In the genomic region with DNA sequence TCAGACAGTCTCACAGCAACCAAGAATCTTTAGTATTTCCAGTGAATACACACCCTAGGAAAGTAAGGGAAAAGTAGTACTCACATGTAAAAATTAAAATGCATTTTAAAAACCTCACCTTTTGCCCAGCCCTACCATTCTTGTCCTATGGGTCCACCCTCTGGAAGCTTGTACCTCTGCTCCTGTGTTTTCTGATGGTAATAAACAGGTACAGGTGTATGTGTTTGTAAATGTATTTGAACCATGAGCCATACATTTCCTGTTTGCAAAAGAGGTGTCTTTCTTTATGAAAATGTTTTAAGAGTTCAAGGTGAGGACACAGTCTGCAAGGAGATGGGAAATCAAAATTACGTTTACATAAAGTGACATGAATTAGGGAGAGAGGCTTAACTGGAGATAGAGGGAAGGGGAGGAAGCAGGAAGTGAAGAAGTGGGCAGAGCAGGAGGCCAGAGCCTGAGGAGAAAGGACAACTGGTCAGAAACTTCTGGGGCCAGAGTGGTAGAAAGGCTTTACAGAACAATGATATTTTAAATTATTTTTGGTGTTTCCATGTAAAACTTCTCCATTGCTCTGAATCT, we compare ENCODE assay signal across 29 cellular contexts.
"Had no signal": no experiment of that assay in that cellular context is flagged by ENCODE, and none has a peak within 500 bp of the region (broad histone marks: within the 10 kb centered on the region; RNA-seq: fewer than 3 reads in every experiment).

No MANE protein-coding gene starts in this region.

- H3K27me3 Mint-ChIP-seq: activated CD4-positive, alpha-beta memory T cell treated with anti-CD3 and anti-CD28 coated beads, Interleukin-2, amount 10 ng/mL, durations not matched to agents 7 days and 5 days; naive B cell; stimulated activated naive CD8-positive, alpha-beta T cell treated with anti-CD3 and anti-CD28 coated beads, Interleukin-15, Interleukin-2, amounts not matched to agents 100 ng/mL and 50 ng/mL, for 24 hours; type B pancreatic cell had no signal

- H3K27ac Mint-ChIP-seq: activated CD4-positive, alpha-beta memory T cell treated with anti-CD3 and anti-CD28 coated beads, Interleukin-2, amount 10 ng/mL, durations not matched to agents 7 days and 5 days; activated CD4-positive, alpha-beta T cell treated with anti-CD3 and anti-CD28 coated beads, Interleukin-2, amount 10 ng/mL, durations not matched to agents 7 days and 5 days; activated naive CD8-positive, alpha-beta T cell; stimulated activated effector memory CD8-positive, alpha-beta T cell treated with anti-CD3 and anti-CD28 coated beads, Interleukin-12 subunit alpha, Interleukin-12 subunit beta, amount 100 ng/mL, for 72 hours; stimulated activated naive CD8-positive, alpha-beta T cell treated with anti-CD3 and anti-CD28 coated beads, Interleukin-15, Interleukin-2, amounts not matched to agents 100 ng/mL and 50 ng/mL, for 24 hours; T-helper 1 cell treated with Interleukin-12 subunit alpha and Interleukin-12 subunit beta and Interleukin-4 antibody, amounts not matched to agents 30 μg/mL and 1 μg/mL, for 36 hours; type B pancreatic cell had no signal

- H3K9ac ChIP-seq: parathyroid adenoma had no signal

- H3K4me3 Mint-ChIP-seq: activated CD4-positive, alpha-beta memory T cell treated with anti-CD3 and anti-CD28 coated beads, Interleukin-2, amount 10 ng/mL, durations not matched to agents 7 days and 5 days; activated CD4-positive, alpha-beta T cell treated with anti-CD3 and anti-CD28 coated beads, Interleukin-2, amount 10 ng/mL, durations not matched to agents 7 days and 5 days; activated naive CD8-positive, alpha-beta T cell; activated T-cell treated with anti-CD3 and anti-CD28 coated beads, Interleukin-2, amount 50 U/mL, for 4 hours; naive B cell; stimulated activated effector memory CD8-positive, alpha-beta T cell treated with anti-CD3 and anti-CD28 coated beads, Interleukin-12 subunit alpha, Interleukin-12 subunit beta, amount 100 ng/mL, for 72 hours; stimulated activated naive CD8-positive, alpha-beta T cell treated with anti-CD3 and anti-CD28 coated beads, Interleukin-15, Interleukin-2, amounts not matched to agents 100 ng/mL and 50 ng/mL, for 24 hours; T-helper 1 cell treated with Interleukin-12 subunit alpha and Interleukin-12 subunit beta and Interleukin-4 antibody, amounts not matched to agents 30 μg/mL and 1 μg/mL, for 36 hours; type B pancreatic cell had no signal

- H3K4me3 ChIP-seq: ascending aorta, cardiac muscle cell, left ventricle myocardium inferior, lung, psoas muscle, sigmoid colon, thoracic aorta, vagina had no signal

- H3K9me3 ChIP-seq: ascending aorta, left ventricle myocardium inferior, psoas muscle, sigmoid colon, thoracic aorta, vagina had no signal

- H3K36me3 Mint-ChIP-seq: brain; naive B cell; stimulated activated effector memory CD8-positive, alpha-beta T cell treated with anti-CD3 and anti-CD28 coated beads, Interleukin-12 subunit alpha, Interleukin-12 subunit beta, amount 100 ng/mL, for 72 hours; type B pancreatic cell had no signal

- H3K36me3 ChIP-seq: ascending aorta, cardiac muscle cell, left ventricle myocardium inferior, sigmoid colon, thoracic aorta, vagina had no signal

- H3K27me3 ChIP-seq: ascending aorta, cardiac muscle cell, foreskin keratinocyte, sigmoid colon, vagina had no signal

- H3K4me1 ChIP-seq: left ventricle myocardium inferior, parathyroid adenoma, psoas muscle, sigmoid colon had no signal

- H3K9me3 Mint-ChIP-seq: activated CD4-positive, alpha-beta memory T cell treated with anti-CD3 and anti-CD28 coated beads, Interleukin-2, amount 10 ng/mL, durations not matched to agents 7 days and 5 days; activated CD4-positive, alpha-beta T cell treated with anti-CD3 and anti-CD28 coated beads, Interleukin-2, amount 10 ng/mL, durations not matched to agents 7 days and 5 days; activated T-cell treated with anti-CD3 and anti-CD28 coated beads, Interleukin-2, amount 50 U/mL, for 4 hours; stimulated activated effector memory CD8-positive, alpha-beta T cell treated with anti-CD3 and anti-CD28 coated beads, Interleukin-12 subunit alpha, Interleukin-12 subunit beta, amount 100 ng/mL, for 72 hours; stimulated activated naive CD8-positive, alpha-beta T cell treated with anti-CD3 and anti-CD28 coated beads, Interleukin-15, Interleukin-2, amounts not matched to agents 100 ng/mL and 50 ng/mL, for 24 hours; type B pancreatic cell had no signal

- H3K27ac ChIP-seq: ascending aorta, cardiac muscle cell, foreskin keratinocyte, left ventricle myocardium inferior, parathyroid adenoma, psoas muscle, sigmoid colon, thoracic aorta, vagina had no signal

- DNase-seq: activated CD4-positive, alpha-beta memory T cell treated with anti-CD3 and anti-CD28 coated beads, Interleukin-2, amount 10 ng/mL, durations not matched to agents 7 days and 5 days; activated CD4-positive, alpha-beta T cell treated with anti-CD3 and anti-CD28 coated beads for 1 hour; activated CD4-positive, alpha-beta T cell treated with anti-CD3 and anti-CD28 coated beads, Interleukin-2, amount 10 ng/mL, durations not matched to agents 7 days and 5 days; activated CD8-positive, alpha-beta memory T cell treated with anti-CD3 and anti-CD28 coated beads, Interleukin-2, amount 50 U/mL, for 48 hours; activated naive CD4-positive, alpha-beta T cell treated with Interleukin-2 at 50 U/mL for 16 hours; activated T-cell treated with anti-CD3 and anti-CD28 coated beads, Interleukin-2, amount 50 U/mL, for 4 hours; cortex of kidney; foreskin keratinocyte; kidney glomerular epithelial cell; left ventricle myocardium inferior; naive B cell; nucleus accumbens; psoas muscle; sigmoid colon; small intestine; stimulated activated CD4-positive, alpha-beta T cell treated with anti-CD3 and anti-CD28 coated beads, Interleukin-4, amount 100 ng/mL, for 24 hours; T1000 had no signal
